ENCODE assay signal across 8 cellular contexts in the genomic region with DNA sequence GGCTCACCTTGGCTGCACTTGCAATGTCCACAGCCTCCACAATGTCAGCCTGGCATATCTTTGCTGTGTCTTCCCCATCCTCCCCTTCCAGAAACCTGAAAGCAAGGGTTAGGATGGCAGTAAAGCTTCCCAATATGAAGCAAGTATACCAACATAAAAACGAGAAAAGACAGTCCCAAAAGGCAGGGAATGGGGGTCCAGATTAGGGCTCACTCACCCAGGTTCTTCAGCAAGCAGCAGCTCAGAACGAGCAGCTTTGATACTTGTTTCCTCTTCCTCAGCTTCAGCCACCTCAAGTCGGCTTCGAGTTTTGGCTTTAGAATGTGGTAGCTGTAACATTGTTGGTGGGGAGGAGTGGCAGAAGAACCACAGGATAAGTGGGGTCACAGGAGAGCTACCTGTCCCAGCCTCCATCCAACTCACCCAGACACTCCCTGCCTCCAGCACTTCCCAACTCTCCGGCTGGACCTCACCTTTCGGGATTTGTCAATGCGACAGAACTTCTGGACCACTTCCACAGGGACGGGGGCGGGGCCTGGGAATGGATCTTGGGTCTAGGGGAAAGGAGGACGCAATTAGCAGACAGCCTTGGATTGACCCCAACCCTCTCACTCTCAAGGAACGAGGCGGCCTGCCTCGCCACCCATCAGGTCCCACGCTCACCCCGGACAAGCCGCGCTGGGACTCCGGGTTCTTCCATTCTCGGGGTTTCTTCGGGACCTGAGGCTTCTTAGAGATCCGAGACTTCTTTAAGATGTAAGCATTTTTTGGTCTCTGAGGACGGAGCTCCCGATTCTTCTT. TPM values are rescaled to one million over a fixed set of nuclear protein-coding genes. Genes with fewer than 3 reads are reported as not detected.
DNase-seq lines count a peak whose midpoint lies in the region; ATAC-seq and TF ChIP-seq lines count a peak whose summit lies in the region.

No MANE protein-coding gene starts in this region.

- H3K9me3 Mint-ChIP-seq in activated T-helper 1 cell treated with anti-CD3 and anti-CD28 coated beads, Interleukin-12 subunit alpha, Interleukin-12 subunit beta, Interleukin-2, Interleukin-4 antibody, amounts not matched to agents 30 ng/mL and 10 ng/mL and 1 ng/mL, durations not matched to agents 14 hours and 24 hours and 36 hours: no peaks in the 10 kb centered on the region

- H3K4me1 ChIP-seq in SK-N-SH (ENCODE audit: control insufficient read depth in 1 of 2, insufficient read depth in 2 of 2, low read depth in 1 of 2, low read length in 1 of 2): peaks cover 5 to 23% of the 10 kb centered on the region in 2 experiments; a peak in 3 of 4 replicates
- H3K4me1 ChIP-seq in suprapubic skin: peaks cover 25% of the 10 kb centered on the region

- peaks cover 34 to 56% of the 10 kb centered on the region in 2 experiments for H3K36me3 ChIP-seq in SK-N-SH (replicated peaks in 1 of 2; ENCODE audit: control insufficient read depth in 1 of 2, insufficient read depth in 2 of 2, low read length in 1 of 2)
- H3K36me3 ChIP-seq in suprapubic skin: peaks cover 59% of the 10 kb centered on the region

- H3K9me3 ChIP-seq in SK-N-SH: no peaks in the 10 kb centered on the region
- H3K9me3 ChIP-seq in suprapubic skin: no peaks in the 10 kb centered on the region

- H3K9me2 ChIP-seq in SK-N-SH: no peaks in the 10 kb centered on the region

- TF ChIP-seq EP300 in SK-N-SH (IDR thresholded peaks at IDR 0.05; ENCODE audit: borderline replicate concordance in 1 of 2, low read depth in 1 of 2, low read length in 1 of 2): no peak
- TF ChIP-seq EP300 in suprapubic skin (IDR thresholded peaks at IDR 0.05): no peak

- POLR2A ChIA-PET in SK-N-SH (lab: Yijun Ruan, JAX): interaction anchor here (1.9 to 3.6 kb wide), 4 partner anchors 11 to 316 kb away, joined by 8 to 58 read pairs (median 24); a partner anchor contains a TSS

- peak overlapping the region; percentile 40 to 91; a peak in 3 of 4 replicates for H3K27ac ChIP-seq in SK-N-SH (ENCODE audit: low read depth in 2 of 2, low read length in 1 of 2)
- peak overlapping the region; percentile 77 for H3K27ac ChIP-seq in suprapubic skin

- no peak for TF ChIP-seq POLR2A in suprapubic skin (IDR thresholded peaks at IDR 0.05)

- CTCF ChIA-PET in SK-N-SH (lab: Yijun Ruan, JAX): interaction anchor here (1.1 to 4.4 kb wide), 5 partner anchors 10 to 138 kb away, joined by 3 to 49 read pairs (median 9); a partner anchor contains a TSS

- DNase-seq in SK-N-SH (peak; percentile 36), iPS-NIHi11 (ENCODE audit: low spot score) (peak; percentile 11), suprapubic skin (ENCODE audit: low spot score in 2 of 2) (no peak), GOT3 (lab: John Stamatoyannopoulos, UW) (no peak), T1000 (lab: John Stamatoyannopoulos, UW) (no peak)
- DNase-seq in activated T-helper 1 cell treated with anti-CD3 and anti-CD28 coated beads, Interleukin-12 subunit alpha, Interleukin-12 subunit beta, Interleukin-2, Interleukin-4 antibody, amounts not matched to agents 30 ng/mL and 10 ng/mL and 1 ng/mL, durations not matched to agents 14 hours and 24 hours and 36 hours (ENCODE audit: low spot score): no peak
- no peak for DNase-seq in stimulated activated CD8-positive, alpha-beta memory T cell treated with anti-CD3 and anti-CD28 coated beads, Interleukin-4, amount 100 ng/mL, for 48 hours

- no peak overlapping the region for H3K27ac Mint-ChIP-seq in activated T-helper 1 cell treated with anti-CD3 and anti-CD28 coated beads, Interleukin-12 subunit alpha, Interleukin-12 subunit beta, Interleukin-2, Interleukin-4 antibody, amounts not matched to agents 30 ng/mL and 10 ng/mL and 1 ng/mL, durations not matched to agents 14 hours and 24 hours and 36 hours

- peak overlapping the region; percentile 80 for H3K9ac ChIP-seq in SK-N-SH

- TF ChIP-seq CTCF in SK-N-SH (IDR thresholded peaks at IDR 0.05) (no peak), suprapubic skin (IDR thresholded peaks at IDR 0.05) (no peak)

- no peak for ATAC-seq in SK-N-SH treated with all-trans-retinoic acid at 6 μM for 48 hours

- H3K27me3 ChIP-seq in SK-N-SH (ENCODE audit: insufficient read depth) (no peaks in the 10 kb centered on the region), suprapubic skin (no peaks in the 10 kb centered on the region)

- H3F3A ChIP-seq in SK-N-SH (replicated peaks; ENCODE audit: insufficient read depth): peaks cover 6% of the 10 kb centered on the region

- no peak for TF ChIP-seq RAD21 in SK-N-SH (IDR thresholded peaks at IDR 0.05; ENCODE audit: low read length)

- no peaks in the 10 kb centered on the region for H3K27me3 Mint-ChIP-seq in activated T-helper 1 cell treated with anti-CD3 and anti-CD28 coated beads, Interleukin-12 subunit alpha, Interleukin-12 subunit beta, Interleukin-2, Interleukin-4 antibody, amounts not matched to agents 30 ng/mL and 10 ng/mL and 1 ng/mL, durations not matched to agents 14 hours and 24 hours and 36 hours (ENCODE audit: insufficient read depth)

- H3K4me3 Mint-ChIP-seq in activated T-helper 1 cell treated with anti-CD3 and anti-CD28 coated beads, Interleukin-12 subunit alpha, Interleukin-12 subunit beta, Interleukin-2, Interleukin-4 antibody, amounts not matched to agents 30 ng/mL and 10 ng/mL and 1 ng/mL, durations not matched to agents 14 hours and 24 hours and 36 hours: peak overlapping the region; percentile 98

- peak overlapping the region; percentile 55 for H2AFZ ChIP-seq in SK-N-SH (ENCODE audit: low read depth)

- H3K4me3 ChIP-seq in SK-N-SH (ENCODE audit: low read depth in 2 of 2, low read length in 1 of 2) (peak overlapping the region; percentile 78 to 96), suprapubic skin (peak overlapping the region; percentile 86)

- peaks cover 61% of the 10 kb centered on the region for H3K79me2 ChIP-seq in SK-N-SH (ENCODE audit: insufficient read depth)

- 0 out of 2 replicates have a peak, but pooled peaks cover 3% of the 10 kb centered on the region for H4K20me1 ChIP-seq in SK-N-SH (ENCODE audit: insufficient read depth)

- intact Hi-C loops in activated T-helper 1 cell treated with anti-CD3 and anti-CD28 coated beads, Interleukin-12 subunit alpha, Interleukin-12 subunit beta, Interleukin-2, Interleukin-4 antibody, amounts not matched to agents 30 ng/mL and 10 ng/mL and 1 ng/mL, durations not matched to agents 14 hours and 24 hours and 36 hours (cut with micrococcal nuclease): loop anchor here (2.0 kb wide), 1 partner anchor 102 kb away; a partner anchor contains a TSS

- H3K4me2 ChIP-seq in SK-N-SH: peak overlapping the region; percentile 96

- WGBS in SK-N-SH (ENCODE audit: low lambda C conversion rate): 3% methylated on average over 22 of the region's 23 CpGs
- 14% methylated on average over 15 of the region's 23 CpGs for WGBS in suprapubic skin

- H3K4me1 Mint-ChIP-seq in activated T-helper 1 cell treated with anti-CD3 and anti-CD28 coated beads, Interleukin-12 subunit alpha, Interleukin-12 subunit beta, Interleukin-2, Interleukin-4 antibody, amounts not matched to agents 30 ng/mL and 10 ng/mL and 1 ng/mL, durations not matched to agents 14 hours and 24 hours and 36 hours (ENCODE audit: low read depth): peaks cover 27% of the 10 kb centered on the region

- H3K36me3 Mint-ChIP-seq in activated T-helper 1 cell treated with anti-CD3 and anti-CD28 coated beads, Interleukin-12 subunit alpha, Interleukin-12 subunit beta, Interleukin-2, Interleukin-4 antibody, amounts not matched to agents 30 ng/mL and 10 ng/mL and 1 ng/mL, durations not matched to agents 14 hours and 24 hours and 36 hours (ENCODE audit: low read depth): peaks cover 37% of the 10 kb centered on the region

TF ChIP-seq in SK-N-SH, 30 proteins besides CTCF, POLR2A, EP300 and RAD21 (continues in another document):
- TF ChIP-seq FOXM1 (IDR thresholded peaks at IDR 0.05; ENCODE audit: low read depth): no peak

TF ChIP-seq in SK-N-SH treated with all-trans-retinoic acid at 6 μM for 48 hours, 23 proteins besides CTCF, POLR2A, EP300 and RAD21 (continues in another document):
- TF ChIP-seq ZFP3 (CRISPR knock-in tag; IDR thresholded peaks at IDR 0.05): no peak

RNA-seq across cellular contexts. Expression of a gene that starts 0.7 kb away (rescaled TPM):
- polyA plus RNA-seq in SK-N-SH (2012; rRNA removed): 153 and 172 TPM in 2 replicates
- 76.0 and 91.7 TPM in 2 replicates for polyA plus RNA-seq in SK-N-SH (2012; cell fraction: cytosol; rRNA removed)
- polyA plus RNA-seq in SK-N-SH (2012; cell fraction: nucleus; rRNA removed): 421 and 466 TPM in 2 replicates
- total RNA-seq in activated T-helper 1 cell treated with anti-CD3 and anti-CD28 coated beads, Interleukin-12 subunit alpha, Interleukin-12 subunit beta, Interleukin-2, Interleukin-4 antibody, amounts not matched to agents 30 ng/mL and 10 ng/mL and 1 ng/mL, durations not matched to agents 14 hours and 24 hours and 36 hours: 113 and 123 TPM in 2 replicates
- total RNA-seq in suprapubic skin: 10 to 100 TPM; 41.3 to 67.2 (median 50.2) TPM

RNA-seq across cellular contexts. Expression of a gene that starts 1.1 kb away (rescaled TPM):
- polyA plus RNA-seq in SK-N-SH (2012; rRNA removed): 182 and 213 TPM in 2 replicates
- polyA plus RNA-seq in SK-N-SH (2012; cell fraction: cytosol; rRNA removed): 233 and 285 TPM in 2 replicates
- polyA plus RNA-seq in SK-N-SH (2012; cell fraction: nucleus; rRNA removed): 113 and 143 TPM in 2 replicates
- total RNA-seq in activated T-helper 1 cell treated with anti-CD3 and anti-CD28 coated beads, Interleukin-12 subunit alpha, Interleukin-12 subunit beta, Interleukin-2, Interleukin-4 antibody, amounts not matched to agents 30 ng/mL and 10 ng/mL and 1 ng/mL, durations not matched to agents 14 hours and 24 hours and 36 hours: 122 and 126 TPM in 2 replicates
- total RNA-seq in suprapubic skin: 10 to 100 TPM; 20.5 to 31.5 (median 22.3) TPM

RNA-seq across cellular contexts. Expression of a gene that starts 10.4 kb away (rescaled TPM):
- 59.4 and 71.2 TPM in 2 replicates for polyA plus RNA-seq in SK-N-SH (2012; rRNA removed)
- 19.9 and 29.3 TPM in 2 replicates for polyA plus RNA-seq in SK-N-SH (2012; cell fraction: cytosol; rRNA removed)
- 331 and 334 TPM in 2 replicates for polyA plus RNA-seq in SK-N-SH (2012; cell fraction: nucleus; rRNA removed)
- total RNA-seq in activated T-helper 1 cell treated with anti-CD3 and anti-CD28 coated beads, Interleukin-12 subunit alpha, Interleukin-12 subunit beta, Interleukin-2, Interleukin-4 antibody, amounts not matched to agents 30 ng/mL and 10 ng/mL and 1 ng/mL, durations not matched to agents 14 hours and 24 hours and 36 hours: 27.6 and 28.0 TPM in 2 replicates
- 100 to 1,000 TPM in 1 of 4 donors, 10 to 100 TPM in 3; 80.8 to 118 (median 96.6) TPM for total RNA-seq in suprapubic skin

RNA-seq across cellular contexts. Expression of a gene that starts 11.4 kb away (rescaled TPM):
- 0.55 and 0.56 TPM in 2 replicates for polyA plus RNA-seq in SK-N-SH (2012; rRNA removed)
- polyA plus RNA-seq in SK-N-SH (2012; cell fraction: cytosol; rRNA removed): 0.27 and 0.42 TPM in 2 replicates
- polyA plus RNA-seq in SK-N-SH (2012; cell fraction: nucleus; rRNA removed): 0.38 TPM in 2 replicates
- total RNA-seq in activated T-helper 1 cell treated with anti-CD3 and anti-CD28 coated beads, Interleukin-12 subunit alpha, Interleukin-12 subunit beta, Interleukin-2, Interleukin-4 antibody, amounts not matched to agents 30 ng/mL and 10 ng/mL and 1 ng/mL, durations not matched to agents 14 hours and 24 hours and 36 hours: 4.4 and 5.6 TPM in 2 replicates
- 10 to 100 TPM; 16.6 to 26.2 (median 18.2) TPM for total RNA-seq in suprapubic skin

RNA-seq across cellular contexts. Expression of a gene that starts 16.5 kb away (rescaled TPM):
- 12,112 and 13,423 TPM in 2 replicates for polyA plus RNA-seq in SK-N-SH (2012; rRNA removed)
- 12,756 and 13,510 TPM in 2 replicates for polyA plus RNA-seq in SK-N-SH (2012; cell fraction: cytosol; rRNA removed)
- 3,736 and 4,039 TPM in 2 replicates for polyA plus RNA-seq in SK-N-SH (2012; cell fraction: nucleus; rRNA removed)
- total RNA-seq in activated T-helper 1 cell treated with anti-CD3 and anti-CD28 coated beads, Interleukin-12 subunit alpha, Interleukin-12 subunit beta, Interleukin-2, Interleukin-4 antibody, amounts not matched to agents 30 ng/mL and 10 ng/mL and 1 ng/mL, durations not matched to agents 14 hours and 24 hours and 36 hours: 2,930 and 2,946 TPM in 2 replicates
- 1,000 to 10,000 TPM; 2,261 to 4,381 (median 4,042) TPM for total RNA-seq in suprapubic skin

Comparison
In these comparisons a context has a peak if more than half of its experiments do, and no peak if none do; other contexts are left out.
1. DNase-seq: peak in SK-N-SH (single experiment) and iPS-NIHi11 (single experiment); none in activated T-helper 1 cell treated with anti-CD3 and anti-CD28 coated beads, Interleukin-12 subunit alpha, Interleukin-12 subunit beta, Interleukin-2, Interleukin-4 antibody, amounts not matched to agents 30 ng/mL and 10 ng/mL and 1 ng/mL, durations not matched to agents 14 hours and 24 hours and 36 hours (single experiment), suprapubic skin (0 of 2), GOT3 (single experiment), stimulated activated CD8-positive, alpha-beta memory T cell treated with anti-CD3 and anti-CD28 coated beads, Interleukin-4, amount 100 ng/mL, for 48 hours (single experiment) and T1000 (single experiment).